Comparison of ENCODE assay signal across 24 cellular contexts in genomic region chr14:65852689-65853088, GRCh38.
"Had no signal": no experiment of that assay in that cellular context is flagged by ENCODE, and none has a peak within 500 bp of the region (broad histone marks: within the 10 kb centered on the region; RNA-seq: fewer than 3 reads in every experiment).

No MANE protein-coding gene starts in this region.

- H3K4me3 Mint-ChIP-seq: immature natural killer cell; nephron progenitor cell; stimulated activated memory B cell treated with anti-CD40 and anti-IgM and Interleukin-4, amounts not matched to agents 10 μg/mL and 1 μg/mL and 100 μg/mL, for 72 hours; type B pancreatic cell had no signal

- H3K36me3 Mint-ChIP-seq: stimulated activated memory B cell treated with anti-CD40 and anti-IgM and Interleukin-4, amounts not matched to agents 10 μg/mL and 1 μg/mL and 100 μg/mL, for 72 hours; type B pancreatic cell had no signal

- H3K27me3 ChIP-seq: esophagus muscularis mucosa, foreskin keratinocyte, gastroesophageal sphincter, sigmoid colon, testis, tibial artery had no signal

- H3K27ac Mint-ChIP-seq: nephron progenitor cell; stimulated activated memory B cell treated with anti-CD40 and anti-IgM and Interleukin-4, amounts not matched to agents 10 μg/mL and 1 μg/mL and 100 μg/mL, for 72 hours; type B pancreatic cell had no signal

- H3K27me3 Mint-ChIP-seq: naive thymus-derived CD8-positive, alpha-beta T cell; stimulated activated memory B cell treated with anti-CD40 and anti-IgM and Interleukin-4, amounts not matched to agents 10 μg/mL and 1 μg/mL and 100 μg/mL, for 72 hours had no signal

- H3K27ac ChIP-seq: coronary artery, esophagus muscularis mucosa, foreskin keratinocyte, gastroesophageal sphincter, lower lobe of right lung, psoas muscle, sigmoid colon, testis, tibial artery had no signal

- H3K4me3 ChIP-seq: coronary artery, esophagus muscularis mucosa, gastroesophageal sphincter, lower lobe of right lung, psoas muscle, sigmoid colon, testis, tibial artery had no signal

- H3K4me1 ChIP-seq: esophagus muscularis mucosa, foreskin keratinocyte, gastroesophageal sphincter, lower lobe of right lung, psoas muscle, sigmoid colon, testis, tibial artery had no signal

- H3K36me3 ChIP-seq: esophagus muscularis mucosa, gastroesophageal sphincter, lower lobe of right lung, sigmoid colon, tibial artery had no signal

- ATAC-seq: foreskin keratinocyte; gastroesophageal sphincter; left ventricle myocardium superior; lower lobe of right lung; naive thymus-derived CD8-positive, alpha-beta T cell; psoas muscle; right cardiac atrium; stimulated activated memory B cell treated with anti-CD40 and anti-IgM and Interleukin-4, amounts not matched to agents 10 μg/mL and 1 μg/mL and 100 μg/mL, for 72 hours; stimulated activated naive CD8-positive, alpha-beta T cell treated with anti-CD3 and anti-CD28 coated beads, Interleukin-15, Interleukin-2, amounts not matched to agents 100 U/mL and 50 U/mL, for 24 hours had no signal

- DNase-seq: dermis blood vessel endothelial cell; effector memory CD4-positive, alpha-beta T cell; foreskin keratinocyte; hypothalamus; immature natural killer cell; left ventricle myocardium superior; lower lobe of right lung; naive thymus-derived CD8-positive, alpha-beta T cell; nephron progenitor cell; nucleus accumbens; posterior cingulate gyrus; psoas muscle; right cardiac atrium; sigmoid colon; stimulated activated CD4-positive, alpha-beta T cell treated with anti-CD3 and anti-CD28 coated beads, Interleukin-4, amount 100 ng/mL, for 4 hours; stimulated activated naive CD8-positive, alpha-beta T cell treated with anti-CD3 and anti-CD28 coated beads, Interleukin-15, Interleukin-2, amounts not matched to agents 100 U/mL and 50 U/mL, for 24 hours; substantia nigra; testis; tibial artery had no signal

- H3K9me3 ChIP-seq: esophagus muscularis mucosa, gastroesophageal sphincter, lower lobe of right lung, psoas muscle, sigmoid colon, testis, tibial artery had no signal
